In the genomic region with DNA sequence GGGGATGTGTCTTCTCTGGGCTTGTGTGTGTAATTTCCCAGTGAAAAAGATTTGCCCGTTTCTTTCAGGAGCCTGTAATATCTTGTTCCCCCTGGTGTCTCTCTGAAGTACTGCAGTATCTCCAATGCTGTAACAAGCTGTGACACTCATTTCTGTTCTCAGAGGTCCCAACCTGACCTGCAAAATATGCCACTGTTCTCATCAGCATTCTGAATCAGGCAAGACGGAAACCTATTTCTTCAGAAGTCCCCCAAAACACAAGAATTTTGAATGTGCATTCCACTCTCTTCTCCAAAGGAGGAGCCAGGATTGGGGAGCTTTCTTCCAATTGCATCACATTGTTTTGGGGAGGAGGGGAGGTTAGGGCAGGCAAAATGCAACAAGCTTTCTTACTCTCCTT, we compare ENCODE assay signal across 8 cellular contexts.
DNase-seq lines count a peak whose midpoint lies in the region; ATAC-seq and TF ChIP-seq lines count a peak whose summit lies in the region.

No MANE protein-coding gene starts in this region.

- no peak overlapping the region for H3K4me3 Mint-ChIP-seq in activated T-cell treated with anti-CD3 and anti-CD28 coated beads, Interleukin-2, amount 50 U/mL, for 72 hours
- no peak overlapping the region for H3K4me3 Mint-ChIP-seq in activated T-cell treated with anti-CD3 and anti-CD28 coated beads, Interleukin-2, amount 50 U/mL, for 4 hours
- H3K4me3 Mint-ChIP-seq in activated CD8-positive, alpha-beta T cell treated with anti-CD3 and anti-CD28 coated beads for 36 hours = no peak overlapping the region

- intact Hi-C loops in activated CD8-positive, alpha-beta T cell treated with anti-CD3 and anti-CD28 coated beads for 36 hours (cut with micrococcal nuclease) = no loop called here
- intact Hi-C loops in thyroid gland (cut with DNase I) = no loop called here

- POLR2A ChIA-PET in activated CD8-positive, alpha-beta T cell treated with anti-CD3 and anti-CD28 coated beads for 36 hours (lab: Charles Lee) = interaction anchor here (0.9 kb wide), 1 partner anchor 181 kb away, joined by 3 read pairs; no protein-coding TSS in a partner anchor

- DNase-seq in activated T-cell treated with anti-CD3 and anti-CD28 coated beads, Interleukin-2, amount 50 U/mL, for 72 hours = peak; percentile 5 to 35
- no peak for DNase-seq in activated T-cell treated with anti-CD3 and anti-CD28 coated beads, Interleukin-2, amount 50 U/mL, for 4 hours
- DNase-seq in MM.1S (peak; percentile 50), iPS-NIHi11 (ENCODE audit: low spot score) (peak; percentile 73), thyroid gland (no peak), caudate nucleus (lab: John Stamatoyannopoulos, UW) (no peak)
- peak; percentile 12 for DNase-seq in activated CD8-positive, alpha-beta T cell treated with anti-CD3 and anti-CD28 coated beads for 36 hours

- no peak overlapping the region for H3K9ac ChIP-seq in MM.1S (ENCODE audit: low read length)

- H3K27me3 Mint-ChIP-seq in activated T-cell treated with anti-CD3 and anti-CD28 coated beads, Interleukin-2, amount 50 U/mL, for 72 hours (ENCODE audit: low read depth) = peaks cover 18% of the 10 kb centered on the region
- H3K27me3 Mint-ChIP-seq in activated T-cell treated with anti-CD3 and anti-CD28 coated beads, Interleukin-2, amount 50 U/mL, for 4 hours (ENCODE audit: low read depth) = peaks cover 12% of the 10 kb centered on the region
- peaks cover 7% of the 10 kb centered on the region for H3K27me3 Mint-ChIP-seq in activated CD8-positive, alpha-beta T cell treated with anti-CD3 and anti-CD28 coated beads for 36 hours

- peaks cover 5 to 7% of the 10 kb centered on the region in 2 donors for H3K9me3 Mint-ChIP-seq in activated T-cell treated with anti-CD3 and anti-CD28 coated beads, Interleukin-2, amount 50 U/mL, for 72 hours
- peaks cover 9% of the 10 kb centered on the region for H3K9me3 Mint-ChIP-seq in activated T-cell treated with anti-CD3 and anti-CD28 coated beads, Interleukin-2, amount 50 U/mL, for 4 hours
- H3K9me3 Mint-ChIP-seq in activated CD8-positive, alpha-beta T cell treated with anti-CD3 and anti-CD28 coated beads for 36 hours = peaks cover 17% of the 10 kb centered on the region

- H3K79me2 ChIP-seq in MM.1S (ENCODE audit: low read length) = no peaks in the 10 kb centered on the region

- TF ChIP-seq CTCF in MM.1S (IDR thresholded peaks at IDR 0.05; ENCODE audit: low read length) = peak; percentile 81
- peak; percentile 70 for TF ChIP-seq CTCF in activated CD8-positive, alpha-beta T cell treated with anti-CD3 and anti-CD28 coated beads for 36 hours (IDR thresholded peaks at IDR 0.05)
- TF ChIP-seq CTCF in thyroid gland (IDR thresholded peaks at IDR 0.05) = peak in 5 of 6 experiments; percentile 51 to 73 (median 64)

- H3K4me3 ChIP-seq in MM.1S (ENCODE audit: low read length) = no peak overlapping the region
- no peak overlapping the region for H3K4me3 ChIP-seq in thyroid gland (replicated peaks in 1 of 3)

- H3K4me1 ChIP-seq in MM.1S (ENCODE audit: low read length) (no peaks in the 10 kb centered on the region), thyroid gland (no peaks in the 10 kb centered on the region)

- H4K20me1 ChIP-seq in MM.1S (ENCODE audit: insufficient read depth, low read length) = no peaks in the 10 kb centered on the region

- H3K9me2 ChIP-seq in MM.1S (replicated peaks; ENCODE audit: insufficient read depth, low read length) = no peaks in the 10 kb centered on the region

- peak; percentile 48 to 55 for ATAC-seq in activated T-cell treated with anti-CD3 and anti-CD28 coated beads, Interleukin-2, amount 50 U/mL, for 72 hours (replicated peaks in 1 of 2)
- ATAC-seq in activated T-cell treated with anti-CD3 and anti-CD28 coated beads, Interleukin-2, amount 50 U/mL, for 4 hours = no peak
- ATAC-seq in activated CD8-positive, alpha-beta T cell treated with anti-CD3 and anti-CD28 coated beads for 36 hours = peak; percentile 51
- ATAC-seq in GM19397 (IDR thresholded peaks at IDR 0.05; ENCODE audit: unreplicated experiment) = no peak

- 23 to 35% methylated on average over 2 of the region's 2 CpGs for WGBS in thyroid gland, 2 donors

- no peak for TF ChIP-seq POLR2A in thyroid gland (IDR thresholded peaks at IDR 0.05)

- H3K9me3 ChIP-seq in MM.1S (replicated peaks; ENCODE audit: insufficient read depth, low read length) = no peaks in the 10 kb centered on the region
- no peaks in the 10 kb centered on the region for H3K9me3 ChIP-seq in thyroid gland

- H3K27me3 ChIP-seq in MM.1S (replicated peaks; ENCODE audit: insufficient read depth, low read length) (no peaks in the 10 kb centered on the region), thyroid gland (no peaks in the 10 kb centered on the region)

- H3K4me1 Mint-ChIP-seq in activated T-cell treated with anti-CD3 and anti-CD28 coated beads, Interleukin-2, amount 50 U/mL, for 72 hours (ENCODE audit: low read depth) = no peaks in the 10 kb centered on the region
- H3K4me1 Mint-ChIP-seq in activated T-cell treated with anti-CD3 and anti-CD28 coated beads, Interleukin-2, amount 50 U/mL, for 4 hours (ENCODE audit: low read depth) = no peaks in the 10 kb centered on the region
- no peaks in the 10 kb centered on the region for H3K4me1 Mint-ChIP-seq in activated CD8-positive, alpha-beta T cell treated with anti-CD3 and anti-CD28 coated beads for 36 hours (ENCODE audit: low read depth)

- CTCF ChIA-PET in activated CD8-positive, alpha-beta T cell treated with anti-CD3 and anti-CD28 coated beads for 36 hours (lab: Charles Lee) = interaction anchor here (0.6 to 2.2 kb wide), 25 partner anchors 8 to 569 kb away, joined by 3 to 10 read pairs (median 3); no protein-coding TSS in a partner anchor

- H3K27ac ChIP-seq in MM.1S (ENCODE audit: low read length) (no peak overlapping the region), thyroid gland (no peak overlapping the region), caudate nucleus (ENCODE audit: low read depth, low read length) (no peak overlapping the region)

- H2AFZ ChIP-seq in MM.1S (ENCODE audit: low read length) = no peak overlapping the region

- H3K36me3 Mint-ChIP-seq in activated T-cell treated with anti-CD3 and anti-CD28 coated beads, Interleukin-2, amount 50 U/mL, for 72 hours (ENCODE audit: insufficient read depth in 2 of 2) = peaks cover 3 to 15% of the 10 kb centered on the region in 2 donors
- no peaks in the 10 kb centered on the region for H3K36me3 Mint-ChIP-seq in activated T-cell treated with anti-CD3 and anti-CD28 coated beads, Interleukin-2, amount 50 U/mL, for 4 hours (ENCODE audit: insufficient read depth)
- H3K36me3 Mint-ChIP-seq in activated CD8-positive, alpha-beta T cell treated with anti-CD3 and anti-CD28 coated beads for 36 hours (ENCODE audit: low read depth) = peaks cover under 1% of the 10 kb centered on the region

- no peaks in the 10 kb centered on the region for H3F3A ChIP-seq in MM.1S (ENCODE audit: insufficient read depth, low read length)

- H3K27ac Mint-ChIP-seq in activated T-cell treated with anti-CD3 and anti-CD28 coated beads, Interleukin-2, amount 50 U/mL, for 72 hours = no peak overlapping the region
- H3K27ac Mint-ChIP-seq in activated CD8-positive, alpha-beta T cell treated with anti-CD3 and anti-CD28 coated beads for 36 hours = no peak overlapping the region

- H3K4me2 ChIP-seq in MM.1S (ENCODE audit: low read depth, low read length) = no peak overlapping the region

- no peaks in the 10 kb centered on the region for H3K36me3 ChIP-seq in MM.1S (replicated peaks; ENCODE audit: insufficient read depth, low read length)
- no peaks in the 10 kb centered on the region for H3K36me3 ChIP-seq in thyroid gland

Comparison
In these comparisons a context has a peak if more than half of its experiments do, and no peak if none do; other contexts are left out.
1. ATAC-seq: peak in activated T-cell treated with anti-CD3 and anti-CD28 coated beads, Interleukin-2, amount 50 U/mL, for 72 hours (2 of 2) and activated CD8-positive, alpha-beta T cell treated with anti-CD3 and anti-CD28 coated beads for 36 hours (single experiment); none in activated T-cell treated with anti-CD3 and anti-CD28 coated beads, Interleukin-2, amount 50 U/mL, for 4 hours (0 of 2) and GM19397 (single experiment).
2. DNase-seq: peak in activated T-cell treated with anti-CD3 and anti-CD28 coated beads, Interleukin-2, amount 50 U/mL, for 72 hours (2 of 2), MM.1S (single experiment), activated CD8-positive, alpha-beta T cell treated with anti-CD3 and anti-CD28 coated beads for 36 hours (single experiment) and iPS-NIHi11 (single experiment); none in activated T-cell treated with anti-CD3 and anti-CD28 coated beads, Interleukin-2, amount 50 U/mL, for 4 hours (single experiment), thyroid gland (0 of 2) and caudate nucleus (0 of 61).
3. Peak in every context shown above with its lines, with median percentiles within 50 percentile points of each other: CTCF ChIP-seq.